ENCODE assay signal across 8 cellular contexts in the genomic region with DNA sequence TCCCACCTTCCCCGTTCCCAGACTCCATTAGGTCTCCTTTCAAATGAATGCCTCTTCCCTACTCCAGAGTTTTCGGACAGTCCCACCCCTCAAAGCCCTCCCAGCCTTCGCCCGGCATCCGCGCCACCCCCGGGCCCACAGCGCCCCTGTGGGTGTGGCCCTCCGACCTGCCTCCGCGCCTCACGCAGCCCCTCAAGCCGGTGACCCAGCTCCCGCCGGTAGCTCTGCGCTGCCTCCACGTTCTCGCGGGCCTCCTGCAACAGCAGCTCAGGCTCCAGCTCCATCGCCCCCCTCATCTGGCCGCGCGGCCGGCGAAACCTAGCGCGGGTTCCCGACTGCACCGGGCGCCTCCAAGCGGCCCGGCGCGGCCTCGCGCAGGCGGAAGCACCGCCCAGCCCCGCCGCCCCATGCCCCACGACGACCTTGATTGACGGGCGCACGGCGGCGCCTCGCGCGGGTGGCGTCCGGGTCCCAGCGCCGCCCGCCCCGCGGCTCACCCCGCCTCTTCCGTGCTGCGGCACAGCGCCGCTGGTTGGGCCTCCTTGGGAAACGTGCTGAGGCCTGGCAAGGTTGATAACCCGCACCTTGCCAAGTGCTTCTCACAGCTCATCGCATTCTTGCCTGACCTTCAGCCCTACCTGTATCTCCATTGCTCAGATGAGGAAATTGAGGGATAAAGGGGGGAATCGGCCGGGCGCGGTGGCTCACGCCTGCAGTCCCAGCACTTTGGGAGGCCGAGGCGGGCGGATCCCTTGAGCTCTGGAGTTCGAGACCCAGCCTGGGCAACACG. TPM values are rescaled to one million over a fixed set of nuclear protein-coding genes. Genes with fewer than 3 reads are reported as not detected.
A peak's percentile ranks its signal among the peaks of the same experiment; 100 is the strongest.
DNase-seq lines count a peak whose midpoint lies in the region; ATAC-seq and TF ChIP-seq lines count a peak whose summit lies in the region.

A gene with protein sequence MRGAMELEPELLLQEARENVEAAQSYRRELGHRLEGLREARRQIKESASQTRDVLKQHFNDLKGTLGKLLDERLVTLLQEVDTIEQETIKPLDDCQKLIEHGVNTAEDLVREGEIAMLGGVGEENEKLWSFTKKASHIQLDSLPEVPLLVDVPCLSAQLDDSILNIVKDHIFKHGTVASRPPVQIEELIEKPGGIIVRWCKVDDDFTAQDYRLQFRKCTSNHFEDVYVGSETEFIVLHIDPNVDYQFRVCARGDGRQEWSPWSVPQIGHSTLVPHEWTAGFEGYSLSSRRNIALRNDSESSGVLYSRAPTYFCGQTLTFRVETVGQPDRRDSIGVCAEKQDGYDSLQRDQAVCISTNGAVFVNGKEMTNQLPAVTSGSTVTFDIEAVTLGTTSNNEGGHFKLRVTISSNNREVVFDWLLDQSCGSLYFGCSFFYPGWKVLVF (minus strand): TSS at position 337 of the 790 bp plus-strand sequence. CDS start 41 bp downstream, at position 296.

- CTCF ChIA-PET in PC-3 (lab: Charles Lee): no interaction called here

- H3K9ac ChIP-seq in PC-3 (ENCODE audit: low read length) (peak within 1 kb of the TSS; percentile 86), mucosa of stomach (ENCODE audit: low read length) (peak within 1 kb of the TSS; percentile 84)

- TF ChIP-seq POLR2A in erythroblast (IDR thresholded peaks at IDR 0.05; ENCODE audit: low read length): peak; percentile 67

- POLR2A ChIA-PET in PC-3 (lab: Charles Lee; ENCODE audit: unreplicated experiment): no interaction called here

- peak; percentile 84 for ATAC-seq in GM21576 (IDR thresholded peaks at IDR 0.05; ENCODE audit: unreplicated experiment)
- peak; percentile 99 for ATAC-seq in PC-3

- H3K4me2 ChIP-seq in PC-3 (ENCODE audit: low read length): peak within 1 kb of the TSS; percentile 82

- H3K4me1 ChIP-seq in PC-3 (ENCODE audit: insufficient read depth, low read length): peaks cover 8% of the 10 kb centered on the region; the same call in 1 of the 2 replicates
- peaks cover 7% of the 10 kb centered on the region for H3K4me1 ChIP-seq in mucosa of stomach (ENCODE audit: control insufficient read depth, insufficient read depth, low read length)

- H3K4me3 ChIP-seq in Jurkat, Clone E6-1 (ENCODE audit: low read length): peak within 1 kb of the TSS; percentile 89
- H3K4me3 ChIP-seq in PC-3 (ENCODE audit: low read length): peak within 1 kb of the TSS; percentile 91
- peak within 1 kb of the TSS; percentile 95 for H3K4me3 ChIP-seq in mucosa of stomach (ENCODE audit: low read length)

- no peaks in the 10 kb centered on the region for H3K27me3 ChIP-seq in PC-3 (ENCODE audit: low read length)
- no peaks in the 10 kb centered on the region for H3K27me3 ChIP-seq in mucosa of stomach (ENCODE audit: control insufficient read depth, insufficient read depth, low read length)

- no peaks in the 10 kb centered on the region; the same call in 1 of the 2 replicates for H3K36me3 ChIP-seq in PC-3 (ENCODE audit: low read depth, low read length)
- H3K36me3 ChIP-seq in mucosa of stomach (ENCODE audit: control insufficient read depth, insufficient read depth, low read length): no peaks in the 10 kb centered on the region

- H3K9me3 ChIP-seq in PC-3 (ENCODE audit: low read length): no peaks in the 10 kb centered on the region
- H3K9me3 ChIP-seq in mucosa of stomach (ENCODE audit: control insufficient read depth, low read length): no peaks in the 10 kb centered on the region

- H3K79me2 ChIP-seq in PC-3 (ENCODE audit: low read length): peaks cover 48% of the 10 kb centered on the region

- peak within 1 kb of the TSS; percentile 96 for H2AFZ ChIP-seq in PC-3 (ENCODE audit: low read length)

- peak within 1 kb of the TSS; percentile 26; the same call in 1 of the 2 replicates for H3K27ac ChIP-seq in PC-3 (ENCODE audit: low read length)

- H3F3A ChIP-seq in PC-3 (ENCODE audit: low read length, unreplicated experiment): no peaks in the 10 kb centered on the region

- intact Hi-C loops in PC-3 (cut with micrococcal nuclease): loop anchor here (2.0 kb wide), 1 partner anchor 58 kb away; no protein-coding TSS in a partner anchor

- no TSS peak for BruUV-seq in PC-3 (replicated peaks; lab: Mats Ljungman, UMichigan)

- peak; percentile 56 for TF ChIP-seq CTCF in PC-3 (conservative IDR thresholded peaks at IDR 0.05; ENCODE audit: low read depth, low read length)

- peaks cover 3% of the 10 kb centered on the region; the same call in 1 of the 2 replicates for H4K20me1 ChIP-seq in PC-3 (ENCODE audit: low read length)

- DNase-seq in DMS153 treated with DMSO at 0.1 percent for 48 hours (lab: John Stamatoyannopoulos, UW; ENCODE audit: unreplicated experiment) (peak; percentile 82), PC-3 (peak; percentile 83), activated T-cell treated with anti-CD3 and anti-CD28 coated beads for 48 hours (ENCODE audit: low read depth) (peak; percentile 93), erythroblast (lab: John Stamatoyannopoulos, UW) (peak; percentile 93 to 95)
- DNase-seq in Jurkat, Clone E6-1 (ENCODE audit: low read depth, low spot score): peak; percentile 83
- DNase-seq in stimulated activated CD8-positive, alpha-beta memory T cell treated with anti-CD3 and anti-CD28 coated beads, Interleukin-4, amount 100 ng/mL, for 48 hours: peak; percentile 90

- no peaks in the 10 kb centered on the region for H3K9me2 ChIP-seq in PC-3 (replicated peaks; ENCODE audit: low read length)

RNA-seq across cellular contexts. Expression of the gene that starts here (rescaled TPM):
- 40.3 TPM for polyA plus RNA-seq in Jurkat, Clone E6-1 (2012; ENCODE audit: insufficient read depth, insufficient read length)
- 6.6 and 9.8 TPM in 2 replicates for total RNA-seq in PC-3 (2014; rRNA removed)

Comparison
In these comparisons a context has a peak if more than half of its experiments do, and no peak if none do; other contexts are left out.
1. Peak in every context shown above with its lines: DNase-seq, ATAC-seq, H3K4me3 ChIP-seq and H3K27ac ChIP-seq.